In the genomic region with DNA sequence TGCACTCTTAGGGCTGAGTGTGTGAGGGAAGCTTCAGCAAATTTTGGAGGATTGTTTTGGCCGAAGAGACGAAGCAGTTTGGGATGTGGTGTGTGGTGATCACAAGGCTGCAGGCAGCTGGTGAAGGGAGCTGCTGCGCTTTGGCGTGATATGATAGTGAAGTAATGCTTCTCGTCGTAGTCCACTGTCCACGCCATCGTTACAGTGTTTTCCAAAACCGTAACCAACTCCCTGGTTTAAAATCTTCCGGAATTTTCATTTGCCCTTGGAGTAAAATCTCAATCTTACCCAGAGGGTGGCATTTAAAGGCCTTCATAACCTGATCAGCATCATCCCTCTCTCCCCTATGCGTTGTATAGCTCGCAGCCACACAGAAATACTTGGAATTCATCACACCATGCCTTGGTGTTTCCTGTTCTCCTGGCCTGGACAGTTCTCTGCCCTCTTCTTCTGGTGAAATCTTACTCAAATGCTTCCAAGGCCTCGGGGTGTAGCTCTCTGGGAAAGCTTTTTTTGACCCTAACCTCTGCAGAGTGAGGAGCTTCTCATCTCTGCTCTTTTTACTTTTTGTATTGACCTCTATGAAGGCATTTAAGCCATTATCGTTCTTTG, we compare ENCODE assay signal across 8 cellular contexts. TPM values are rescaled to one million over a fixed set of nuclear protein-coding genes. Genes with fewer than 3 reads are reported as not detected.
DNase-seq lines count a peak whose midpoint lies in the region; ATAC-seq and TF ChIP-seq lines count a peak whose summit lies in the region.

No MANE protein-coding gene starts in this region.

- peak overlapping the region; percentile 81 for H3K4me3 ChIP-seq in AG04449 (ENCODE audit: low read depth, low read length)
- H3K4me3 ChIP-seq in fibroblast of pulmonary artery (replicated peaks; ENCODE audit: low read depth, low read length): peak overlapping the region; percentile 78

- TF ChIP-seq POLR2A in GM18505 (IDR thresholded peaks at IDR 0.05; ENCODE audit: borderline replicate concordance, extremely low read depth, insufficient read depth, insufficient read length): no peak

- H3K27me3 Mint-ChIP-seq in nephron (ENCODE audit: low read depth): no peaks in the 10 kb centered on the region

- CTCF ChIA-PET in AG04449 (lab: Yijun Ruan, JAX): interaction anchor here (0.9 to 1.2 kb wide), 3 partner anchors 15 to 308 kb away, joined by 3 to 5 read pairs (median 4); no protein-coding TSS in a partner anchor

- peak overlapping the region; percentile 92 to 98 (median 98) for H3K27ac Mint-ChIP-seq in nephron

- DNase-seq in AG04449 (ENCODE audit: low read depth, low spot score): no peak
- peak; percentile 55 for DNase-seq in fibroblast of pulmonary artery (ENCODE audit: low read depth)
- no peak for DNase-seq in NCI-H128 (lab: John Stamatoyannopoulos, UW; ENCODE audit: unreplicated experiment)
- DNase-seq in ureter (ENCODE audit: low spot score): no peak

- ATAC-seq in GM18505 (IDR thresholded peaks at IDR 0.05; ENCODE audit: unreplicated experiment): peak; percentile 9
- peak; percentile 12 for ATAC-seq in HG03432 (IDR thresholded peaks at IDR 0.05; ENCODE audit: unreplicated experiment)

- TF ChIP-seq CTCF in AG04449 (IDR thresholded peaks at IDR 0.05; ENCODE audit: insufficient read depth, low read length, missing control alignments): no peak
- no peak for TF ChIP-seq CTCF in VCaP (conservative IDR thresholded peaks at IDR 0.05)
- TF ChIP-seq CTCF in fibroblast of pulmonary artery (IDR thresholded peaks at IDR 0.05; ENCODE audit: low read length, missing control alignments): no peak
- TF ChIP-seq CTCF in nephron (IDR thresholded peaks at IDR 0.05; ENCODE audit: unreplicated experiment in 3 of 3): no peak

- H3K9me3 Mint-ChIP-seq in nephron: peaks cover 3% of the 10 kb centered on the region

- H3K4me3 Mint-ChIP-seq in nephron: peak overlapping the region; percentile 99 to 100 (median 99)

- H3K27ac ChIP-seq in VCaP: peak overlapping the region; percentile 78

- peaks cover 16% of the 10 kb centered on the region for H3K36me3 Mint-ChIP-seq in nephron (ENCODE audit: low read depth)

- POLR2A ChIA-PET in AG04449 (lab: Yijun Ruan, JAX): no interaction called here

- H3K4me1 Mint-ChIP-seq in nephron: peaks cover 16% of the 10 kb centered on the region

RNA-seq across cellular contexts. Expression of gene MPHOSPH8, which starts 0.8 kb away (rescaled TPM):
- total RNA-seq in ureter: 35.6 TPM
